Comparison of ENCODE assay signal across 8 cellular contexts in genomic region chr12:55728185-55728931, GRCh38. TPM values are rescaled to one million over a fixed set of nuclear protein-coding genes. Genes with fewer than 3 reads are reported as not detected.
DNase-seq lines count a peak whose midpoint lies in the region; ATAC-seq and TF ChIP-seq lines count a peak whose summit lies in the region.

No MANE protein-coding gene starts in this region.

- DNase-seq in activated gamma-delta T cell (lab: John Stamatoyannopoulos, UW) (peak; percentile 26), activated gamma-delta T cell treated with Interleukin-2 at 50 U/mL for 16 hours (no peak), HFF-Myc (ENCODE audit: extremely low read depth, low read depth) (no peak), OCI-M1 (lab: John Stamatoyannopoulos, UW) (peak; percentile 61), chondrocyte (ENCODE audit: low spot score) (no peak), left colon (peak; percentile 81 to 86), SKM-1 (lab: John Stamatoyannopoulos, UW; ENCODE audit: unreplicated experiment) (no peak)
- DNase-seq in stimulated activated naive B cell treated with anti-CD40 and anti-IgM and Interleukin-4, amounts not matched to agents 10 μg/mL and 1 μg/mL and 100 μg/mL, for 72 hours: no peak

- H3K27ac Mint-ChIP-seq in chondrocyte (ENCODE audit: unreplicated experiment): peak overlapping the region; percentile 98
- H3K27ac Mint-ChIP-seq in stimulated activated naive B cell treated with anti-CD40 and anti-IgM and Interleukin-4, amounts not matched to agents 10 μg/mL and 1 μg/mL and 100 μg/mL, for 72 hours: peak overlapping the region; percentile 59

- H3K9me3 Mint-ChIP-seq in chondrocyte (ENCODE audit: low read depth): no peaks in the 10 kb centered on the region
- no peaks in the 10 kb centered on the region for H3K9me3 Mint-ChIP-seq in stimulated activated naive B cell treated with anti-CD40 and anti-IgM and Interleukin-4, amounts not matched to agents 10 μg/mL and 1 μg/mL and 100 μg/mL, for 72 hours

- H3K4me3 ChIP-seq in HFF-Myc (replicated peaks; ENCODE audit: low read depth, low read length): peak overlapping the region; percentile 70

- no peaks in the 10 kb centered on the region for H3K27me3 Mint-ChIP-seq in chondrocyte (ENCODE audit: low read depth)
- H3K27me3 Mint-ChIP-seq in stimulated activated naive B cell treated with anti-CD40 and anti-IgM and Interleukin-4, amounts not matched to agents 10 μg/mL and 1 μg/mL and 100 μg/mL, for 72 hours: no peaks in the 10 kb centered on the region

- ATAC-seq in left colon: peak; percentile 51
- ATAC-seq in stimulated activated naive B cell treated with anti-CD40 and anti-IgM and Interleukin-4, amounts not matched to agents 10 μg/mL and 1 μg/mL and 100 μg/mL, for 72 hours (replicated peaks): peak; percentile 19 to 26

- H3K4me3 Mint-ChIP-seq in chondrocyte (ENCODE audit: unreplicated experiment): peak overlapping the region; percentile 91
- H3K4me3 Mint-ChIP-seq in stimulated activated naive B cell treated with anti-CD40 and anti-IgM and Interleukin-4, amounts not matched to agents 10 μg/mL and 1 μg/mL and 100 μg/mL, for 72 hours: peak overlapping the region; percentile 90 to 95

- intact Hi-C loops in left colon (cut with DNase I, micrococcal nuclease): no loop called here

- TF ChIP-seq CTCF in HFF-Myc (IDR thresholded peaks at IDR 0.05; ENCODE audit: low read depth, low read length, missing control alignments): no peak
- TF ChIP-seq CTCF in chondrocyte (IDR thresholded peaks at IDR 0.05): peak; percentile 9

- H3K36me3 Mint-ChIP-seq in chondrocyte (ENCODE audit: low read depth): peaks cover 26% of the 10 kb centered on the region
- H3K36me3 Mint-ChIP-seq in stimulated activated naive B cell treated with anti-CD40 and anti-IgM and Interleukin-4, amounts not matched to agents 10 μg/mL and 1 μg/mL and 100 μg/mL, for 72 hours: peaks cover 17 to 40% of the 10 kb centered on the region in 2 donors

- peaks cover 50% of the 10 kb centered on the region for H3K4me1 Mint-ChIP-seq in chondrocyte (ENCODE audit: low read depth)
- H3K4me1 Mint-ChIP-seq in stimulated activated naive B cell treated with anti-CD40 and anti-IgM and Interleukin-4, amounts not matched to agents 10 μg/mL and 1 μg/mL and 100 μg/mL, for 72 hours: peaks cover 40 to 60% of the 10 kb centered on the region in 2 donors

RNA-seq across cellular contexts. Expression of gene CD63, which starts 0.5 kb away (rescaled TPM):
- total RNA-seq in chondrocyte: 1,244 to 1,365 TPM (median 1,317 TPM) in 3 replicates
- total RNA-seq in left colon: 1,000 to 10,000 TPM; 1,137 to 1,252 TPM

RNA-seq across cellular contexts. Expression of gene RDH5, which starts 8.2 kb away (rescaled TPM):
- 2.3 to 3.7 TPM (median 3.2 TPM) in 3 replicates for total RNA-seq in chondrocyte
- 10 to 100 TPM; 34.2 to 37.7 TPM for total RNA-seq in left colon

RNA-seq across cellular contexts. Expression of gene BLOC1S1, which starts 12.5 kb away (rescaled TPM):
- total RNA-seq in chondrocyte: 67.3 to 78.4 TPM (median 77.2 TPM) in 3 replicates
- 100 to 1,000 TPM; 266 to 300 TPM for total RNA-seq in left colon

RNA-seq across cellular contexts. Expression of gene GDF11, which starts 14.6 kb away (rescaled TPM):
- total RNA-seq in chondrocyte (17.8 to 19.1 TPM (median 18.3 TPM) in 3 replicates), left colon (1 to 10 TPM; 1.5 to 2.7 TPM)

RNA-seq across cellular contexts. Expression of gene ITGA7, which starts 20.7 kb away (rescaled TPM):
- total RNA-seq in chondrocyte (5.6 to 32.4 TPM (median 31.6 TPM) in 3 replicates), left colon (10 to 100 TPM; 10.2 to 56.5 TPM)

Comparison
In these comparisons a context has a peak if more than half of its experiments do, and no peak if none do; other contexts are left out.
1. DNase-seq: peak in activated gamma-delta T cell (single experiment), OCI-M1 (single experiment) and left colon (2 of 2); none in activated gamma-delta T cell treated with Interleukin-2 at 50 U/mL for 16 hours (single experiment), HFF-Myc (single experiment), chondrocyte (single experiment), stimulated activated naive B cell treated with anti-CD40 and anti-IgM and Interleukin-4, amounts not matched to agents 10 μg/mL and 1 μg/mL and 100 μg/mL, for 72 hours (single experiment) and SKM-1 (single experiment).